Comparison of ENCODE assay signal across 7 cellular contexts in genomic region chr2:172735646-172736418, GRCh38. TPM values are rescaled to one million over a fixed set of nuclear protein-coding genes. Genes with fewer than 3 reads are reported as not detected.
DNase-seq lines count a peak whose midpoint lies in the region; ATAC-seq, FAIRE-seq and TF ChIP-seq lines count a peak whose summit lies in the region.

Gene RAPGEF4 (plus strand): TSS chr2:172735845. CDS start chr2:172735984, 139 bp downstream.

- BruUV-seq in PC-3 (replicated peaks; lab: Mats Ljungman, UMichigan): no TSS peak

- H3K9ac ChIP-seq in PC-3 (ENCODE audit: low read length): peak within 1 kb of the TSS; percentile 2; the same call in 1 of the 2 replicates
- peak within 1 kb of the TSS; percentile 37 for H3K9ac ChIP-seq in endodermal cell (ENCODE audit: extremely low read depth, low read length, poor library complexity, severe bottlenecking)

- POLR2A ChIA-PET in PC-3 (lab: Charles Lee; ENCODE audit: unreplicated experiment): no interaction called here

- FAIRE-seq in GM12892 (lab: Jason Lieb, UNC): no peak

- no peaks in the 10 kb centered on the region for H3F3A ChIP-seq in PC-3 (ENCODE audit: low read length, unreplicated experiment)

- H3K27ac Mint-ChIP-seq in endodermal cell (no peak within 1 kb of the TSS), naive B cell (peak within 1 kb of the TSS in 1 of 6 donors; percentile 38)

- H3K4me1 ChIP-seq in PC-3 (ENCODE audit: insufficient read depth, low read length) (no peaks in the 10 kb centered on the region), endodermal cell (ENCODE audit: control insufficient read depth, insufficient read depth, low read length) (no peaks in the 10 kb centered on the region)

- H3K36me3 Mint-ChIP-seq in endodermal cell (ENCODE audit: low read depth) (no peaks in the 10 kb centered on the region), naive B cell (no peaks in the 10 kb centered on the region)

- peak within 1 kb of the TSS; percentile 70 for H3K4me3 ChIP-seq in PC-3 (ENCODE audit: low read length)
- peak within 1 kb of the TSS; percentile 84 for H3K4me3 ChIP-seq in endodermal cell (ENCODE audit: low read length)

- H3K36me3 ChIP-seq in PC-3 (ENCODE audit: low read depth, low read length) (no peaks in the 10 kb centered on the region), endodermal cell (ENCODE audit: control insufficient read depth, insufficient read depth, low read length) (no peaks in the 10 kb centered on the region)

- H3K4me2 ChIP-seq in PC-3 (ENCODE audit: low read length): peak within 1 kb of the TSS; percentile 90

- ATAC-seq in PC-3: peak; percentile 64
- peak in 1 of 2 donors; percentile 28 for ATAC-seq in naive B cell (ENCODE audit: low read depth in 2 of 2)
- ATAC-seq in GM19395 (IDR thresholded peaks at IDR 0.05; ENCODE audit: unreplicated experiment): no peak

- peaks cover 55% of the 10 kb centered on the region for H3K27me3 Mint-ChIP-seq in endodermal cell (ENCODE audit: insufficient read depth)
- H3K27me3 Mint-ChIP-seq in naive B cell: peaks cover 41 to 56% (median 54%) of the 10 kb centered on the region in 3 donors

- no peak for TF ChIP-seq POLR2A in GM12892 (IDR thresholded peaks at IDR 0.05; ENCODE audit: low read depth, low read length)

- no peaks in the 10 kb centered on the region for H3K79me2 ChIP-seq in PC-3 (ENCODE audit: low read length)

- in situ Hi-C loops in ACHN (cut with HindIII; ENCODE audit: low pct_ligation_motif_present, low pct_unique_long_range_greater_than_20kb, low sequenced_read_pairs): no loop called here

- peak within 1 kb of the TSS; percentile 86 for H2AFZ ChIP-seq in PC-3 (ENCODE audit: low read length)

- intact Hi-C loops in PC-3 (cut with micrococcal nuclease): no loop called here

- H3K4me1 Mint-ChIP-seq in endodermal cell: peaks cover 5% of the 10 kb centered on the region
- peaks cover 0 to 8% (median 6%) of the 10 kb centered on the region in 3 donors for H3K4me1 Mint-ChIP-seq in naive B cell

- no peaks in the 10 kb centered on the region for H4K20me1 ChIP-seq in PC-3 (ENCODE audit: low read length)

- WGBS in endodermal cell (ENCODE audit: insufficient coverage in 1 of 2, insufficient read length in 1 of 2), 2 experiments: 0% methylated on average over 3 to 87 of the region's 88 CpGs

- H3K27ac ChIP-seq in PC-3 (ENCODE audit: low read length) (no peak within 1 kb of the TSS), endodermal cell (ENCODE audit: low read depth, low read length) (no peak within 1 kb of the TSS)

- no peaks in the 10 kb centered on the region for H3K9me2 ChIP-seq in PC-3 (replicated peaks; ENCODE audit: low read length)

- no peaks in the 10 kb centered on the region for H3K9me3 Mint-ChIP-seq in endodermal cell
- peaks cover 0 to 1% (median 0%) of the 10 kb centered on the region in 7 donors for H3K9me3 Mint-ChIP-seq in naive B cell

- TF ChIP-seq CTCF in PC-3 (conservative IDR thresholded peaks at IDR 0.05; ENCODE audit: low read depth, low read length): no peak
- no peak for TF ChIP-seq CTCF in endodermal cell (conservative IDR thresholded peaks at IDR 0.05)

- peaks cover 9% of the 10 kb centered on the region; the same call in 1 of the 2 replicates for H3K27me3 ChIP-seq in PC-3 (ENCODE audit: low read length)
- H3K27me3 ChIP-seq in endodermal cell (ENCODE audit: control insufficient read depth, insufficient read depth, low read length, poor library complexity, severe bottlenecking): peaks cover 46% of the 10 kb centered on the region

- DNase-seq in GM12892 (ENCODE audit: insufficient read length): peak; percentile 18
- DNase-seq in PC-3: no peak
- peak; percentile 72 for DNase-seq in endodermal cell
- no peak for DNase-seq in naive B cell
- no peak for DNase-seq in ACHN
- DNase-seq in OCI-M2 (lab: John Stamatoyannopoulos, UW; ENCODE audit: unreplicated experiment): no peak

- CTCF ChIA-PET in PC-3 (lab: Charles Lee): no interaction called here

- no peaks in the 10 kb centered on the region for H3K9me3 ChIP-seq in PC-3 (ENCODE audit: low read length)
- H3K9me3 ChIP-seq in endodermal cell (ENCODE audit: control insufficient read depth, low read length): no peaks in the 10 kb centered on the region

- peak within 1 kb of the TSS; percentile 71 for H3K4me3 Mint-ChIP-seq in endodermal cell
- peak within 1 kb of the TSS; percentile 37 to 86 (median 64) for H3K4me3 Mint-ChIP-seq in naive B cell

RNA-seq across cellular contexts. Expression of gene RAPGEF4, which starts in this region (rescaled TPM):
- polyA plus RNA-seq in GM12892 (2012; ENCODE audit: missing spikeins): 0.25 TPM
- 0.87 and 2.1 TPM in 2 replicates for total RNA-seq in PC-3 (2014; rRNA removed)
- under 1 TPM; 0.77 to 0.88 TPM for total RNA-seq in endodermal cell
- polyA plus RNA-seq in endodermal cell (2013, experiment 1 of 2): 3.6 TPM
- 3.8 TPM for polyA plus RNA-seq in endodermal cell (2013, experiment 2 of 2)
- under 1 TPM in 1 of 6 donors, not detected in 5; 0.07 TPM for polyA plus RNA-seq in naive B cell (ENCODE audit: low read depth in 6 of 6)

Comparison
In these comparisons a context has a peak if more than half of its experiments do, and no peak if none do; other contexts are left out.
1. DNase-seq: peak in GM12892 (single experiment) and endodermal cell (single experiment); none in PC-3 (single experiment), naive B cell (single experiment), ACHN (single experiment) and OCI-M2 (single experiment).